Comparison of ENCODE assay signal across 8 cellular contexts in the genomic region with DNA sequence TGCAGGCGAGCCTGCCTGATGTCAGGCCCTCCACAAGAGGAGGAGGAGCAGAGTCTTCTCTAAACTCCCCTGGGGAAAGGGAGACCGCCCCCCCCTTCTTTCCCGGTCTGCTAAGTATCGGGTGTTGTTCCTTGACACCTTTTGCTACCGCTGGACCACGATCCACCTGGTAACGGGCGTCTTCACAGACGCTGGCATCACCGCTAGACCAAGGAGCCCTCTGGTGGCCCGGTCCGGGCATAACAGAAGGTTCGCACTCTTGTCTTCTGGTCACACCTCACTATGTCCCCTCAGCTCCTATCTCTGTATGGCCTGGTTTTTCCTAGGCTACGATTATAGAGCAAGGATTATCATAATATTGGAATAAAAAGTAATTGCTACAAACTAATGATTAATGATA.
DNase-seq lines count a peak whose midpoint lies in the region; ATAC-seq and TF ChIP-seq lines count a peak whose summit lies in the region.
"Not testable (repeated sequence)": the region's sequence is repeated elsewhere in the genome, so short reads cannot be mapped to it uniquely, and the experiment has no call there.

No MANE protein-coding gene starts in this region.

- H3K9me3 ChIP-seq in CD8-positive, alpha-beta memory T cell (ENCODE audit: low read length); left lung: not testable (repeated sequence)

- TF ChIP-seq CTCF in endothelial cell (IDR thresholded peaks at IDR 0.05; ENCODE audit: unreplicated experiment): not testable (repeated sequence)
- TF ChIP-seq CTCF in left lung (IDR thresholded peaks at IDR 0.05): peak; percentile 45 to 46

- peak overlapping the region in 4 of 8 donors; percentile 35 to 86 (median 50) for H3K27ac Mint-ChIP-seq in CD8-positive, alpha-beta memory T cell
- not testable (repeated sequence) for H3K27ac Mint-ChIP-seq in endothelial cell (ENCODE audit: unreplicated experiment); stimulated activated naive B cell treated with anti-CD40 and anti-IgM and Interleukin-4, amounts not matched to agents 10 μg/mL and 1 μg/mL and 100 μg/mL, for 72 hours

- DNase-seq in CD8-positive, alpha-beta memory T cell: peak; percentile 17 to 70 (median 43)
- DNase-seq in LHCN-M2 (ENCODE audit: low read depth) (peak; percentile 29), activated gamma-delta T cell treated with Interleukin-2 at 50 U/mL for 16 hours (peak; percentile 45), endothelial cell (ENCODE audit: low spot score) (peak; percentile 45), left lung (peak; percentile 61 to 88), smooth muscle cell of the brain vasculature (ENCODE audit: low read depth, low spot score) (peak; percentile 6)
- DNase-seq in activated CD4-positive, CD25-positive, alpha-beta regulatory T cell treated with anti-CD3 and anti-CD28 coated beads, Interleukin-2, amount 50 U/mL, for 16 hours (ENCODE audit: low read depth, low spot score): peak; percentile 31
- peak; percentile 56 for DNase-seq in stimulated activated naive B cell treated with anti-CD40 and anti-IgM and Interleukin-4, amounts not matched to agents 10 μg/mL and 1 μg/mL and 100 μg/mL, for 72 hours

- POLR2A ChIA-PET in CD8-positive, alpha-beta memory T cell (lab: Charles Lee): not testable (repeated sequence)

- H3K36me3 ChIP-seq in CD8-positive, alpha-beta memory T cell (ENCODE audit: insufficient read depth, low read length); left lung: not testable (repeated sequence)

- not testable (repeated sequence) for H3K4me3 ChIP-seq in CD8-positive, alpha-beta memory T cell (ENCODE audit: low read length); left lung

- H3K27me3 ChIP-seq in CD8-positive, alpha-beta memory T cell (ENCODE audit: insufficient read depth, low read length, poor library complexity, severe bottlenecking); left lung: not testable (repeated sequence)

- not testable (repeated sequence) for ATAC-seq in left lung; stimulated activated naive B cell treated with anti-CD40 and anti-IgM and Interleukin-4, amounts not matched to agents 10 μg/mL and 1 μg/mL and 100 μg/mL, for 72 hours (replicated peaks)

- not testable (repeated sequence) for H3K27ac ChIP-seq in CD8-positive, alpha-beta memory T cell (ENCODE audit: low read depth, low read length); left lung

- H3K4me3 Mint-ChIP-seq in CD8-positive, alpha-beta memory T cell: peak overlapping the region in 3 of 7 donors; percentile 51 to 69 (median 52)
- H3K4me3 Mint-ChIP-seq in endothelial cell (ENCODE audit: unreplicated experiment); stimulated activated naive B cell treated with anti-CD40 and anti-IgM and Interleukin-4, amounts not matched to agents 10 μg/mL and 1 μg/mL and 100 μg/mL, for 72 hours: not testable (repeated sequence)

- CTCF ChIA-PET in CD8-positive, alpha-beta memory T cell (lab: Charles Lee): not testable (repeated sequence)

- H3K9me3 Mint-ChIP-seq in CD8-positive, alpha-beta memory T cell; endothelial cell (ENCODE audit: unreplicated experiment); stimulated activated naive B cell treated with anti-CD40 and anti-IgM and Interleukin-4, amounts not matched to agents 10 μg/mL and 1 μg/mL and 100 μg/mL, for 72 hours: not testable (repeated sequence)

- not testable (repeated sequence) for H3K4me1 ChIP-seq in CD8-positive, alpha-beta memory T cell (ENCODE audit: insufficient read depth, low read length); left lung

- intact Hi-C loops in left lung (cut with DNase I): not testable (repeated sequence)

- not testable (repeated sequence) for H3K27me3 Mint-ChIP-seq in CD8-positive, alpha-beta memory T cell; endothelial cell (ENCODE audit: unreplicated experiment); stimulated activated naive B cell treated with anti-CD40 and anti-IgM and Interleukin-4, amounts not matched to agents 10 μg/mL and 1 μg/mL and 100 μg/mL, for 72 hours

- not testable (repeated sequence) for H3K4me1 Mint-ChIP-seq in CD8-positive, alpha-beta memory T cell; endothelial cell (ENCODE audit: unreplicated experiment); stimulated activated naive B cell treated with anti-CD40 and anti-IgM and Interleukin-4, amounts not matched to agents 10 μg/mL and 1 μg/mL and 100 μg/mL, for 72 hours

- not testable (repeated sequence) for H3K36me3 Mint-ChIP-seq in CD8-positive, alpha-beta memory T cell; endothelial cell (ENCODE audit: low read depth, unreplicated experiment); stimulated activated naive B cell treated with anti-CD40 and anti-IgM and Interleukin-4, amounts not matched to agents 10 μg/mL and 1 μg/mL and 100 μg/mL, for 72 hours

Comparison
In these comparisons a context has a peak if more than half of its experiments do, and no peak if none do; other contexts are left out.
1. DNase-seq: peak in every context shown above with its lines; median percentile 74 in left lung; 56 in stimulated activated naive B cell treated with anti-CD40 and anti-IgM and Interleukin-4, amounts not matched to agents 10 μg/mL and 1 μg/mL and 100 μg/mL, for 72 hours; 45 in activated gamma-delta T cell treated with Interleukin-2 at 50 U/mL for 16 hours; 45 in endothelial cell; 43 in CD8-positive, alpha-beta memory T cell; 31 in activated CD4-positive, CD25-positive, alpha-beta regulatory T cell treated with anti-CD3 and anti-CD28 coated beads, Interleukin-2, amount 50 U/mL, for 16 hours; 29 in LHCN-M2; 6 in smooth muscle cell of the brain vasculature.